In the genomic region with DNA sequence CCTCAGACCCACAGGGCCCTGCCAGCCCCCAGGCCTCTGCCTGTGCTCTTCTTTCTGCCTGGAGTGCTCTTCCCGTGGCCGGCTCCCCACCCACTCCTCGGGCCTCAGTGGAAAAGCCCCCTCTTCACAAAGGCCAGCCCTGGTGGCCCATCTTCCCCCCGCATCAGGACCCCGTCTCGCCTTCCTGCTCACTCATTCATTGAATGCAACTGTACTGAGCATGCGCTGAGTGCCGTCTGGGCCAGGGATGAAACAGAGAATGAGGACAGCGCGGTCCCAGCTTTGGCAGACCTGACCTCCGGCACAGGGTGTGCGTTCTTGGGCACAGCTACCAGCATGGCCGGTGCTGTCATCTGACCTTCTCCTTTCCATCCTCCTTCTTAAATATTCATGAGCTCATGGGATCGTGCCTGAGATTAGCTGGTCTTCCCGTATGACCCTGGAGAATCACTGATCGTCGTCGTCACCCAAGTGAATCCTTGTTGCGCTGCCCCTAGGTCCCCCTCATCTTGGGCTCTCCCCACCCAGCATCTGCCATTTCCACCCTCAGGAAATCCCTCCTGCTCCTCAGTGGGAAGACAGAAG, we compare ENCODE assay signal across 14 cellular contexts. TPM values are rescaled to one million over a fixed set of nuclear protein-coding genes. Genes with fewer than 3 reads are reported as not detected.
DNase-seq lines count a peak whose midpoint lies in the region; TF ChIP-seq lines count a peak whose summit lies in the region.
"Had no signal": no experiment of that assay in that cellular context is flagged by ENCODE, and none has a peak within 500 bp of the region (broad histone marks: within the 10 kb centered on the region; RNA-seq: fewer than 3 reads in every experiment).

No MANE protein-coding gene starts in this region.

- H4K8ac ChIP-seq in trophoblast cell (ENCODE audit: low read depth, low read length) = no peak overlapping the region

- H3K9me3 ChIP-seq in trophoblast cell (ENCODE audit: insufficient read depth, low read depth, low read length) = no peaks in the 10 kb centered on the region
- H3K9me3 ChIP-seq: BLaER1 treated with 17β-estradiol and CSF1 and Interleukin-3, amounts not matched to agents 10 nM and 100 nM; HAP-1 had no signal

- H3K79me2 ChIP-seq in trophoblast cell (ENCODE audit: control insufficient read depth, insufficient read depth, low read length, poor library complexity) = no peaks in the 10 kb centered on the region

- no peak overlapping the region for H3K4me3 ChIP-seq in trophoblast cell (ENCODE audit: low read depth, low read length)
- H3K4me3 ChIP-seq: BLaER1 treated with 17β-estradiol and CSF1 and Interleukin-3, amounts not matched to agents 10 nM and 100 nM; HAP-1 had no signal

- no peak overlapping the region for H3K18ac ChIP-seq in trophoblast cell (ENCODE audit: low read length)

- H3K27ac ChIP-seq in RWPE1 = peak overlapping the region; percentile 54
- H3K27ac ChIP-seq in trophoblast cell (ENCODE audit: low read depth, low read length) = no peak overlapping the region
- H3K27ac ChIP-seq: BLaER1 treated with 17β-estradiol and CSF1 and Interleukin-3, amounts not matched to agents 10 nM and 100 nM had no signal

- POLR2A ChIA-PET in RWPE1 (lab: Yijun Ruan, JAX; ENCODE audit: low non-redundant PET) = interaction anchor here (0.6 kb wide), 1 partner anchor 82 kb away, joined by 3 read pairs; no protein-coding TSS in a partner anchor

- no peak overlapping the region for H3K9ac ChIP-seq in trophoblast cell (ENCODE audit: low read length)
- H3K9ac ChIP-seq: BLaER1 treated with 17β-estradiol and CSF1 and Interleukin-3, amounts not matched to agents 10 nM and 100 nM had no signal

- peaks cover 5% of the 10 kb centered on the region for H3K27me3 Mint-ChIP-seq in dendritic cell treated with granulocyte-macrophage colony-stimulating factor and Interleukin-4, amounts not matched to agents 40 ng/mL and 50 ng/mL, for 4 days
- H3K27me3 Mint-ChIP-seq: CD4-positive, CD25-positive, alpha-beta regulatory T cell had no signal

- WGBS in trophoblast cell (ENCODE audit: extremely low coverage, insufficient coverage, insufficient read length) = no CpG with 5 or more reads among the region's 19 CpGs

- H2BK5ac ChIP-seq in trophoblast cell (ENCODE audit: low read depth, low read length, poor library complexity) = no peak overlapping the region

- CTCF ChIA-PET in RWPE1 (lab: Yijun Ruan, JAX) = interaction anchor here (0.6 to 1.0 kb wide), 2 partner anchors 20 to 33 kb away, joined by 3 to 4 read pairs; no protein-coding TSS in a partner anchor

- H3K36me3 Mint-ChIP-seq in dendritic cell treated with granulocyte-macrophage colony-stimulating factor and Interleukin-4, amounts not matched to agents 40 ng/mL and 50 ng/mL, for 4 days (ENCODE audit: low read depth) = no peaks in the 10 kb centered on the region
- H3K36me3 Mint-ChIP-seq: CD4-positive, CD25-positive, alpha-beta regulatory T cell had no signal

- no peak overlapping the region for H4K91ac ChIP-seq in trophoblast cell (ENCODE audit: low read depth, low read length)

- H3K36me3 ChIP-seq in trophoblast cell (ENCODE audit: control insufficient read depth in 1 of 2, insufficient read depth in 2 of 2, low read length in 2 of 2) = no peaks in the 10 kb centered on the region
- H3K36me3 ChIP-seq: BLaER1 treated with 17β-estradiol and CSF1 and Interleukin-3, amounts not matched to agents 10 nM and 100 nM; HAP-1 had no signal

- DNase-seq in NCI-H82 (lab: John Stamatoyannopoulos, UW) (peak; percentile 46), NCI-H82 treated with DMSO at 0.1 percent for 48 hours (lab: John Stamatoyannopoulos, UW; ENCODE audit: unreplicated experiment) (no peak), RWPE1 (ENCODE audit: low spot score) (no peak), trophoblast cell (peak; percentile 40 to 65), UCSD-AML1 (lab: John Stamatoyannopoulos, UW; ENCODE audit: unreplicated experiment) (no peak), NCI-H69 (lab: John Stamatoyannopoulos, UW) (no peak)
- DNase-seq: 8988T; CD4-positive, CD25-positive, alpha-beta regulatory T cell; DMS53; GF-D8; GOT3 had no signal

- H3K4me1 ChIP-seq in trophoblast cell (ENCODE audit: control insufficient read depth in 1 of 2, insufficient read depth in 2 of 2, low read length in 2 of 2) = no peaks in the 10 kb centered on the region
- H3K4me1 ChIP-seq: HAP-1 had no signal

- no peak overlapping the region for H3K23ac ChIP-seq in trophoblast cell (ENCODE audit: low read length)

- peaks cover 8% of the 10 kb centered on the region for H3K4me1 Mint-ChIP-seq in dendritic cell treated with granulocyte-macrophage colony-stimulating factor and Interleukin-4, amounts not matched to agents 40 ng/mL and 50 ng/mL, for 4 days (ENCODE audit: low read depth)

- no peak overlapping the region for H3K4me3 Mint-ChIP-seq in dendritic cell treated with granulocyte-macrophage colony-stimulating factor and Interleukin-4, amounts not matched to agents 40 ng/mL and 50 ng/mL, for 4 days
- H3K4me3 Mint-ChIP-seq: CD4-positive, CD25-positive, alpha-beta regulatory T cell had no signal

- no peak overlapping the region for H4K12ac ChIP-seq in trophoblast cell (ENCODE audit: low read depth, low read length)

- peak overlapping the region; percentile 23 for H3K27ac Mint-ChIP-seq in dendritic cell treated with granulocyte-macrophage colony-stimulating factor and Interleukin-4, amounts not matched to agents 40 ng/mL and 50 ng/mL, for 4 days
- H3K27ac Mint-ChIP-seq: CD4-positive, CD25-positive, alpha-beta regulatory T cell had no signal

- no peak overlapping the region for H2BK120ac ChIP-seq in trophoblast cell (ENCODE audit: insufficient read depth, low read length, poor library complexity)

- H2AK5ac ChIP-seq in trophoblast cell (ENCODE audit: low read length) = no peak overlapping the region

- no peaks in the 10 kb centered on the region for H3K79me1 ChIP-seq in trophoblast cell (ENCODE audit: low read length)

- intact Hi-C loops in dendritic cell treated with granulocyte-macrophage colony-stimulating factor and Interleukin-4, amounts not matched to agents 40 ng/mL and 50 ng/mL, for 4 days (cut with micrococcal nuclease) = no loop called here

- no peaks in the 10 kb centered on the region for H3K27me3 ChIP-seq in trophoblast cell (ENCODE audit: insufficient read depth, low read length)

- H3K9me3 Mint-ChIP-seq in dendritic cell treated with granulocyte-macrophage colony-stimulating factor and Interleukin-4, amounts not matched to agents 40 ng/mL and 50 ng/mL, for 4 days = no peaks in the 10 kb centered on the region

- no peak overlapping the region for H3K4me2 ChIP-seq in trophoblast cell (ENCODE audit: low read length)

- no peak overlapping the region for H3K14ac ChIP-seq in trophoblast cell (ENCODE audit: low read length)

- no peak overlapping the region for H3K4ac ChIP-seq in trophoblast cell (ENCODE audit: low read depth, low read length)

- no peak for TF ChIP-seq CTCF in RWPE1 (conservative IDR thresholded peaks at IDR 0.05; ENCODE audit: low read depth)

- H2BK12ac ChIP-seq in trophoblast cell (ENCODE audit: low read length) = no peak overlapping the region

- no peak overlapping the region for H2AFZ ChIP-seq in trophoblast cell (ENCODE audit: insufficient read depth, low read length, poor library complexity)

RNA-seq across cellular contexts. Expression of a gene that starts 16.4 kb away (rescaled TPM):
- 1.3 and 1.5 TPM in 2 replicates for polyA plus RNA-seq in trophoblast cell (2013)

RNA-seq across cellular contexts. Expression of a gene that starts 31.4 kb away (rescaled TPM):
- polyA plus RNA-seq in trophoblast cell (2013) = 0.22 and 0.26 TPM in 2 replicates
- polyA plus RNA-seq: CD4-positive, CD25-positive, alpha-beta regulatory T cell had no signal

RNA-seq across cellular contexts. Expression of a gene that starts 37.8 kb away (rescaled TPM):
- polyA plus RNA-seq in trophoblast cell (2013) = 0.89 and 0.93 TPM in 2 replicates

Comparison
In these comparisons a context has a peak if more than half of its experiments do, and no peak if none do; other contexts are left out.
1. DNase-seq: peak in NCI-H82 (single experiment) and trophoblast cell (2 of 2); none in NCI-H82 treated with DMSO at 0.1 percent for 48 hours (single experiment), RWPE1 (single experiment), UCSD-AML1 (single experiment) and NCI-H69 (single experiment).